ENCODE assay signal across 7 cellular contexts in genomic region chr16:29963021-29963743, GRCh38. TPM values are rescaled to one million over a fixed set of nuclear protein-coding genes. Genes with fewer than 3 reads are reported as not detected.
DNase-seq lines count a peak whose midpoint lies in the region; ATAC-seq and TF ChIP-seq lines count a peak whose summit lies in the region.

No MANE protein-coding gene starts in this region.

- H3K4me3 Mint-ChIP-seq in activated naive CD8-positive, alpha-beta T cell treated with anti-CD3 and anti-CD28 coated beads, Interleukin-2, amount 10 ng/mL, durations not matched to agents 7 days and 5 days: peak overlapping the region; percentile 81

- H3K4me1 Mint-ChIP-seq in activated naive CD8-positive, alpha-beta T cell treated with anti-CD3 and anti-CD28 coated beads, Interleukin-2, amount 10 ng/mL, durations not matched to agents 7 days and 5 days: peaks cover 16% of the 10 kb centered on the region

- H3K27me3 ChIP-seq in HUES64 (ENCODE audit: insufficient read depth, low read length) (no peaks in the 10 kb centered on the region; the same call in 1 of the 2 replicates), left lung (no peaks in the 10 kb centered on the region), stomach smooth muscle (ENCODE audit: control insufficient read depth in 1 of 2, insufficient read depth in 2 of 2, low read length in 2 of 2) (no peaks in the 10 kb centered on the region)

- no peak for TF ChIP-seq CTCF in left lung (IDR thresholded peaks at IDR 0.05)

- peaks cover 10% of the 10 kb centered on the region; the same call in 1 of the 2 replicates for H3K4me1 ChIP-seq in HUES64 (ENCODE audit: insufficient read depth, low read length)
- peaks cover 9 to 34% of the 10 kb centered on the region in 2 donors for H3K4me1 ChIP-seq in left lung
- peaks cover 16% of the 10 kb centered on the region for H3K4me1 ChIP-seq in stomach smooth muscle (ENCODE audit: control insufficient read depth, insufficient read depth, low read length)

- POLR2A ChIA-PET in activated naive CD8-positive, alpha-beta T cell treated with anti-CD3 and anti-CD28 coated beads, Interleukin-2, amount 10 ng/mL, durations not matched to agents 7 days and 5 days (lab: Charles Lee): interaction anchor here (1.2 to 3.4 kb wide), 3 partner anchors 11 to 37 kb away, joined by 6 to 72 read pairs (median 28); partner anchors contain the start of genes HIRIP3, INO80E, KCTD13 and TAOK2

- H3K36me3 ChIP-seq in HUES64 (ENCODE audit: insufficient read depth, low read length) (peaks cover 19% of the 10 kb centered on the region), left lung (peaks cover 0 to 20% of the 10 kb centered on the region in 2 donors), stomach smooth muscle (ENCODE audit: control insufficient read depth in 2 of 2, insufficient read depth in 2 of 2, low read length in 2 of 2) (peaks cover 3 to 4% of the 10 kb centered on the region in 2 donors)

- no peak for ATAC-seq in activated naive CD8-positive, alpha-beta T cell treated with anti-CD3 and anti-CD28 coated beads, Interleukin-2, amount 10 ng/mL, durations not matched to agents 7 days and 5 days (ENCODE audit: low read depth)
- no peak for ATAC-seq in left lung

- H3K27ac ChIP-seq in HUES64 (ENCODE audit: low read depth, low read length) (no peak overlapping the region), left lung (peak overlapping the region; percentile 92 to 93), stomach smooth muscle (ENCODE audit: low read length) (peak overlapping the region; percentile 88)

- 90% methylated on average over 14 of the region's 14 CpGs for WGBS in HUES64

- peak overlapping the region; percentile 81 for H3K27ac Mint-ChIP-seq in activated naive CD8-positive, alpha-beta T cell treated with anti-CD3 and anti-CD28 coated beads, Interleukin-2, amount 10 ng/mL, durations not matched to agents 7 days and 5 days

- H3K4me3 ChIP-seq in HUES64 (ENCODE audit: low read length) (peak overlapping the region; percentile 74; the same call in 1 of the 2 replicates), left lung (peak overlapping the region; percentile 77 to 78), stomach smooth muscle (ENCODE audit: low read length in 2 of 2) (peak overlapping the region; percentile 81 to 91)

- DNase-seq in activated naive CD8-positive, alpha-beta T cell treated with anti-CD3 and anti-CD28 coated beads, Interleukin-2, amount 10 ng/mL, durations not matched to agents 7 days and 5 days: peak; percentile 20
- DNase-seq in left lung: peak in 1 of 2 donors; percentile 79
- DNase-seq in NCI-H510A (lab: John Stamatoyannopoulos, UW): no peak
- DNase-seq in 8988T: no peak
- DNase-seq in AML-193 (lab: John Stamatoyannopoulos, UW): no peak

- intact Hi-C loops in left lung (cut with DNase I): no loop called here

- H3K9me3 Mint-ChIP-seq in activated naive CD8-positive, alpha-beta T cell treated with anti-CD3 and anti-CD28 coated beads, Interleukin-2, amount 10 ng/mL, durations not matched to agents 7 days and 5 days: no peaks in the 10 kb centered on the region

- H3K36me3 Mint-ChIP-seq in activated naive CD8-positive, alpha-beta T cell treated with anti-CD3 and anti-CD28 coated beads, Interleukin-2, amount 10 ng/mL, durations not matched to agents 7 days and 5 days: peaks cover 7% of the 10 kb centered on the region

- H3K9me3 ChIP-seq in HUES64 (ENCODE audit: insufficient read depth, low read depth, low read length): no peaks in the 10 kb centered on the region
- no peaks in the 10 kb centered on the region for H3K9me3 ChIP-seq in left lung
- no peaks in the 10 kb centered on the region for H3K9me3 ChIP-seq in stomach smooth muscle (ENCODE audit: control insufficient read depth in 2 of 2, low read length in 2 of 2)

- H3K27me3 Mint-ChIP-seq in activated naive CD8-positive, alpha-beta T cell treated with anti-CD3 and anti-CD28 coated beads, Interleukin-2, amount 10 ng/mL, durations not matched to agents 7 days and 5 days: no peaks in the 10 kb centered on the region

- H3K9ac ChIP-seq in HUES64 (ENCODE audit: low read depth, low read length) (0 out of 2 replicates have a peak overlapping the region, but pooled peaks have one; percentile 48), stomach smooth muscle (ENCODE audit: low read length in 2 of 2) (peak overlapping the region; percentile 81 to 93)

RNA-seq across cellular contexts. Expression of gene TMEM219, which starts 1.3 kb away (rescaled TPM):
- 61.8 TPM for polyA plus RNA-seq in HUES64 (2013, experiment 1 of 2)
- 82.6 TPM for polyA plus RNA-seq in HUES64 (2013, experiment 2 of 2)
- total RNA-seq in activated naive CD8-positive, alpha-beta T cell treated with anti-CD3 and anti-CD28 coated beads, Interleukin-2, amount 10 ng/mL, durations not matched to agents 7 days and 5 days: 10 to 100 TPM; 67.8 to 74.5 TPM
- total RNA-seq in left lung: 100 to 1,000 TPM; 122 to 154 TPM

RNA-seq across cellular contexts. Expression of gene TAOK2, which starts 10.5 kb away (rescaled TPM):
- 21.2 TPM for polyA plus RNA-seq in HUES64 (2013, experiment 1 of 2)
- 21.2 TPM for polyA plus RNA-seq in HUES64 (2013, experiment 2 of 2)
- total RNA-seq in activated naive CD8-positive, alpha-beta T cell treated with anti-CD3 and anti-CD28 coated beads, Interleukin-2, amount 10 ng/mL, durations not matched to agents 7 days and 5 days: 10 to 100 TPM; 51.6 to 53.4 TPM
- total RNA-seq in left lung: 10 to 100 TPM; 61.4 to 64.5 TPM

RNA-seq across cellular contexts. Expression of gene HIRIP3, which starts 32.2 kb away (rescaled TPM):
- 14.5 TPM for polyA plus RNA-seq in HUES64 (2013, experiment 1 of 2)
- 14.4 TPM for polyA plus RNA-seq in HUES64 (2013, experiment 2 of 2)
- total RNA-seq in activated naive CD8-positive, alpha-beta T cell treated with anti-CD3 and anti-CD28 coated beads, Interleukin-2, amount 10 ng/mL, durations not matched to agents 7 days and 5 days: 10 to 100 TPM; 35.1 to 37.3 TPM
- total RNA-seq in left lung: 10 to 100 TPM; 14.4 to 17.4 TPM

RNA-seq across cellular contexts. Expression of gene INO80E, which starts 32.9 kb away (rescaled TPM):
- polyA plus RNA-seq in HUES64 (2013, experiment 1 of 2): 87.9 TPM
- 90.7 TPM for polyA plus RNA-seq in HUES64 (2013, experiment 2 of 2)
- total RNA-seq in activated naive CD8-positive, alpha-beta T cell treated with anti-CD3 and anti-CD28 coated beads, Interleukin-2, amount 10 ng/mL, durations not matched to agents 7 days and 5 days: 100 to 1,000 TPM; 113 to 118 TPM
- total RNA-seq in left lung: 10 to 100 TPM; 55.5 to 59.6 TPM

RNA-seq across cellular contexts. Expression of gene KCTD13, which starts 37.2 kb away (rescaled TPM):
- polyA plus RNA-seq in HUES64 (2013, experiment 1 of 2): 6.3 TPM
- polyA plus RNA-seq in HUES64 (2013, experiment 2 of 2): 8.6 TPM
- total RNA-seq in activated naive CD8-positive, alpha-beta T cell treated with anti-CD3 and anti-CD28 coated beads, Interleukin-2, amount 10 ng/mL, durations not matched to agents 7 days and 5 days: 10 to 100 TPM; 49.7 to 50.0 TPM
- 10 to 100 TPM; 14.8 to 20.9 TPM for total RNA-seq in left lung
